ENCODE assay signal across 8 cellular contexts in the genomic region with DNA sequence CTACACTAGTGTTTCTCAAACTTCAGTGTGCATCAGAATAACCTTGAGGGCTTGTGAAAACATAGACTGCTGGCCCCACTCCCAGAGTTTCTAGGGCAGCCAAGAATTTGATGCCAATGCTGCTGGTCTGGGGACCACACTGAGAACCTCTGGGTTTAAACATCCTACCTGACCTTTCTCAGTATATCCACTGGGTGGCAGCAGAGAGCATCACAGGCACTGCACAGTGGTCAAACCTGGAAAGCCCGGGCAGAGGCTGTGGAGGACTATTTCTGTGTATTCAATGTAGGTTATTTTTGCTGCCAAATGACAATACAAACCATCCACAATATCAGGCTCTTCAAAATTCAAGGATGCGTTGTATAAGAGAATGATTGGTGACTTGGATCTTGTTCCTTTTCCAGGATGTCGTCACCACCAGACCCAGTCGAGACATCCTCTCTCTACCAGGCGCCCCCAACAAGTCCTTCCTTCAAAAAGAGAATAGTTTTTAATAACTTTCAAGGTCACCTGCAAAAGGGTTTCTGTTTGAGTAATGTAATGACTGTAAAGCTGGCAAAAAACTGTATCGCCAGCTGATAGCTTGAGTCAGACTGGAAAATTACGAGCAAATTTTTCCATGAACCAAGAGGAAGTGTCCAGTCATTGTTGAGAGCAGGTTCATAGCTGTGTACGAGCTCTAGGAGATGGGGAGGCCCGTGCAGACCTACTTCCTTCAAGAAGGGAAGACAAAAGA.
A peak's percentile ranks its signal among the peaks of the same experiment; 100 is the strongest.
DNase-seq lines count a peak whose midpoint lies in the region; ATAC-seq lines count a peak whose summit lies in the region.

No MANE protein-coding gene starts in this region.

- DNase-seq in Ammon's horn (ENCODE audit: low spot score) (peak; percentile 88), NCI-H345 (lab: John Stamatoyannopoulos, UW) (peak; percentile 51), left kidney (ENCODE audit: low read depth, low spot score) (peak; percentile 90)
- DNase-seq in central memory CD4-positive, alpha-beta T cell: peak; percentile 55
- DNase-seq in stimulated activated CD4-positive, alpha-beta T cell treated with anti-CD3 and anti-CD28 coated beads, Interleukin-4, amount 100 ng/mL, for 4 hours: peak; percentile 38 to 53

- ATAC-seq in GM18909 (IDR thresholded peaks at IDR 0.05; ENCODE audit: poor library complexity, unreplicated experiment) (peak; percentile 83), HG03135 (IDR thresholded peaks at IDR 0.05; ENCODE audit: unreplicated experiment) (peak; percentile 84)
- peak; percentile 80 to 84 for ATAC-seq in activated CD4-positive, CD25-positive, alpha-beta regulatory T cell treated with anti-CD3 and anti-CD28 coated beads, Interleukin-2, amount 50 U/mL, for 24 hours

Comparison
In these comparisons a context has a peak if more than half of its experiments do, and no peak if none do; other contexts are left out.
1. Peak in every context shown above with its lines: DNase-seq and ATAC-seq.